In the genomic region with DNA sequence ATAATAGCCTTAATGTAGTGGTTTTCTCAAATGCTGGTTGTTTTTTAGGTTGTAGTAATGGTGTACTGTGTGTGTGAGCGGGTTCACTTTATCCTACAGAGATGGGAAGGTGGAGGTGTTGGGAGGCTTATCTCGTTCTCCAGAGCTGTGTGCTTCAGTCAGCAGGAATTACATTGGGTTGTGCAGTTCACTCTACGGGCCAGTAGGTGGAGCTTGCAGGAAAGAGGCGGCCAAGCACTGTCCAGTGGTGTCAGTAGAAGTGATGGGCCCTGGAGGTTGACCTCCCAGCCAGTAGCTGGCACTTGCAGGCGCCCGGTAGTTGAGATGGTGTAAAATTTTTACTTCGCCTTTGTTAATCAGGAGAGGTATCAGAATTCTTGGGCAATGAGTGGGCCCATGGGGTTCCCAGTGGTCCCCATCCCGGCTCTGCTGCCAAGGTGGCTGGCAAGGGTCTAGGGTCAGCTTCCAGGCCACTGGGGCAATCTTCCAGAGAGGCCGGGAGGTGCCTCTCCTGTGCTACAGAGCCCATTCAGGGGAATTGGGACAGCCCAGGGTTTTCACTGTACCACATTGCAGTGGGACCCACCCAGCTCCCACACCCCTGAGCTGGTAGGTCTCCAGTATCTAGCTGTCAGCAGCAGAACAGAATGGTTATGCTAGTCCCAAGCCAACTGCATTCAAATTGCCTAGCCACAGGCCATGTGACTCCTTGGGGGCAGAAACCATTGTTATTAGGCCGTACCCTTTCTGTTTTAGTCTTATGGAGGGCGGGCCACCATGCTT, we compare ENCODE assay signal across 8 cellular contexts. TPM values are rescaled to one million over a fixed set of nuclear protein-coding genes. Genes with fewer than 3 reads are reported as not detected.
DNase-seq lines count a peak whose midpoint lies in the region; ATAC-seq, FAIRE-seq and TF ChIP-seq lines count a peak whose summit lies in the region.

No MANE protein-coding gene starts in this region.

- H3K27me3 ChIP-seq in PC-9 (ENCODE audit: insufficient read depth, low read depth): no peaks in the 10 kb centered on the region

- no peaks in the 10 kb centered on the region for H3K9me3 ChIP-seq in PC-9 (ENCODE audit: insufficient read depth, low read depth)

- no peaks in the 10 kb centered on the region for H3K4me1 ChIP-seq in PC-9 (replicated peaks; ENCODE audit: insufficient read depth)

- peak; percentile 85 for ATAC-seq in GM21526 (IDR thresholded peaks at IDR 0.05; ENCODE audit: low FRiP score, unreplicated experiment)
- peak; percentile 94 for ATAC-seq in omental fat pad (ENCODE audit: low FRiP score)

- no peaks in the 10 kb centered on the region; the same call in 1 of the 2 replicates for H4K20me1 ChIP-seq in PC-9 (ENCODE audit: insufficient read depth)

- CTCF ChIA-PET in PC-9 (lab: Charles Lee): interaction anchor here (0.5 to 1.7 kb wide), 5 partner anchors 88 to 674 kb away, joined by 3 to 7 read pairs (median 5); no protein-coding TSS in a partner anchor

- no TSS peak for BruUV-seq in PC-9 (replicated peaks; lab: Mats Ljungman, UMichigan)

- POLR2A ChIA-PET in PC-9 (lab: Charles Lee; ENCODE audit: unreplicated experiment): no interaction called here

- intact Hi-C loops in PC-9 (cut with micrococcal nuclease; ENCODE audit: unreplicated experiment): loop anchor here (1.0 kb wide), 2 partner anchors 104 to 275 kb away; no protein-coding TSS in a partner anchor

- H3K79me2 ChIP-seq in PC-9 (ENCODE audit: low read depth): no peaks in the 10 kb centered on the region

- DNase-seq in EH (ENCODE audit: low read depth) (peak; percentile 75), HT1080 (ENCODE audit: low read depth) (peak; percentile 67), PC-9 (peak; percentile 45 to 55), foreskin fibroblast (peak; percentile 49 to 79), omental fat pad (ENCODE audit: low spot score) (peak; percentile 48), urothelium cell line (ENCODE audit: low spot score) (peak; percentile 60)
- peak; percentile 23 for DNase-seq in activated effector memory CD4-positive, alpha-beta T cell treated with Interleukin-2 at 50 U/mL for 16 hours

- TF ChIP-seq CTCF in PC-9 (conservative IDR thresholded peaks at IDR 0.05): peak; percentile 96
- TF ChIP-seq CTCF in foreskin fibroblast (IDR thresholded peaks at IDR 0.05; ENCODE audit: low read depth, low read length): peak; percentile 93
- TF ChIP-seq CTCF in omental fat pad (IDR thresholded peaks at IDR 0.05): peak in 1 of 3 donors; percentile 58

- no peak overlapping the region for H3K27ac ChIP-seq in PC-9

- no peaks in the 10 kb centered on the region for H3F3A ChIP-seq in PC-9 (ENCODE audit: insufficient read depth, low read depth)

- 0 out of 2 replicates have a peak, but pooled peaks cover 3% of the 10 kb centered on the region for H3K36me3 ChIP-seq in PC-9 (ENCODE audit: low read depth)

- H3K4me2 ChIP-seq in PC-9: no peak overlapping the region

- H2AFZ ChIP-seq in PC-9: no peak overlapping the region

- peak; percentile 87 for FAIRE-seq in urothelium cell line (lab: Jason Lieb, UNC)

- no peaks in the 10 kb centered on the region for H3K9me2 ChIP-seq in PC-9 (ENCODE audit: insufficient read depth)

- H3K4me3 ChIP-seq in PC-9: no peak overlapping the region
- H3K4me3 ChIP-seq in foreskin fibroblast (ENCODE audit: low read depth in 1 of 2, low read length in 2 of 2): no peak overlapping the region

RNA-seq across cellular contexts. Expression of a gene that starts 43.8 kb away (rescaled TPM):
- 44.0 and 45.6 TPM in 2 replicates for total RNA-seq in HT1080 (2014; rRNA removed; shearing (Covaris generic))
- polyA plus RNA-seq in HT1080 (2015; cell fraction: cytosol; rRNA removed): 45.7 and 56.6 TPM in 2 replicates
- 81.3 and 84.6 TPM in 2 replicates for polyA plus RNA-seq in HT1080 (2015; cell fraction: nucleus; rRNA removed)
- total RNA-seq in PC-9 (2021): 33.7 and 37.5 TPM in 2 replicates
- 10 to 100 TPM; 39.4 to 56.0 (median 53.4) TPM for total RNA-seq in omental fat pad

Comparison
In these comparisons a context has a peak if more than half of its experiments do, and no peak if none do; other contexts are left out.
1. DNase-seq: peak in every context shown above with its lines; median percentile 75 in EH; 67 in HT1080; 64 in foreskin fibroblast; 60 in urothelium cell line; 50 in PC-9; 48 in omental fat pad; 23 in activated effector memory CD4-positive, alpha-beta T cell treated with Interleukin-2 at 50 U/mL for 16 hours.